1 cellular context compared by ENCODE assay signal in the genomic region with DNA sequence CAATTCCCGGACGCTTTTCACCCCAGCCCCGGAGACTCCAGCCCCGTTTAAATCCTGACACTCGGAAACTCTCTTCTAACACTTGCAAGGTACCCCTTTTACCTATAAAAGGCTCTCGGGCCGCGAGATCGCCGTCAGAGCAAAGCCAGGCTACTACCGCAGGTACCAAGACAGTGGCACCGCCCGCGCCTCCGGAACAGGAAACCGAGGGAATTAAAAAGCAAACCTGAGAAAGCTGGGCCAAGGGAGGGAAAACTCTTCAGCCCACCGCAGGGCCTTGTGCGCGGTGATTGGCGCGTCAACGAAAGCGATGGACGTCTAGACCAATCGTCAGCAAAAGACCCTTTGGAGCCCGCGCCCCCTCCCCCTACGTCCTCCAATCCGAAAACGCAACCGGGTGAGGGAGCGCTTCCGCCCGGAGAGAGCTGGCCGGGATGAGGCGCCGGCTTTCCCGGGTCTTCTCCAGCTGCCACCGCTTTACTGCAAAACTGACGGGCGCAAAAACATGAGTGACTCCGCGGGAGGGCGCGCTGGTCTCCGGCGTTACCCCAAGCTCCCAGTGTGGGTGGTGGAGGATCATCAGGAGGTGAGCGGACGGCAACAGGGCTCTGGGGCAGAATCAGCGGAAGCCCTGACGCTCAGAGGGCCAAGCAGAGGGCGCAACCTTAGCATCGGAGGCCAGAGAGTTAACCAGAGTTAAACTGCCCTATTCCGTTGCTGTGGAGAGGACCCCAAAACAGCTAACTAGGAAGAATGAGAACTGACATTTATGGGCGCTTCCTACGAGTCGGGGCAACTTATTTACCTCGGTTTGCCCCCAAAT.
TF ChIP-seq lines count a peak whose summit lies in the region.

TSS of gene C5orf22 (plus strand) at position 414 of the 823 bp plus-strand sequence. CDS start at position 506, 92 bp downstream.
A gene with protein sequence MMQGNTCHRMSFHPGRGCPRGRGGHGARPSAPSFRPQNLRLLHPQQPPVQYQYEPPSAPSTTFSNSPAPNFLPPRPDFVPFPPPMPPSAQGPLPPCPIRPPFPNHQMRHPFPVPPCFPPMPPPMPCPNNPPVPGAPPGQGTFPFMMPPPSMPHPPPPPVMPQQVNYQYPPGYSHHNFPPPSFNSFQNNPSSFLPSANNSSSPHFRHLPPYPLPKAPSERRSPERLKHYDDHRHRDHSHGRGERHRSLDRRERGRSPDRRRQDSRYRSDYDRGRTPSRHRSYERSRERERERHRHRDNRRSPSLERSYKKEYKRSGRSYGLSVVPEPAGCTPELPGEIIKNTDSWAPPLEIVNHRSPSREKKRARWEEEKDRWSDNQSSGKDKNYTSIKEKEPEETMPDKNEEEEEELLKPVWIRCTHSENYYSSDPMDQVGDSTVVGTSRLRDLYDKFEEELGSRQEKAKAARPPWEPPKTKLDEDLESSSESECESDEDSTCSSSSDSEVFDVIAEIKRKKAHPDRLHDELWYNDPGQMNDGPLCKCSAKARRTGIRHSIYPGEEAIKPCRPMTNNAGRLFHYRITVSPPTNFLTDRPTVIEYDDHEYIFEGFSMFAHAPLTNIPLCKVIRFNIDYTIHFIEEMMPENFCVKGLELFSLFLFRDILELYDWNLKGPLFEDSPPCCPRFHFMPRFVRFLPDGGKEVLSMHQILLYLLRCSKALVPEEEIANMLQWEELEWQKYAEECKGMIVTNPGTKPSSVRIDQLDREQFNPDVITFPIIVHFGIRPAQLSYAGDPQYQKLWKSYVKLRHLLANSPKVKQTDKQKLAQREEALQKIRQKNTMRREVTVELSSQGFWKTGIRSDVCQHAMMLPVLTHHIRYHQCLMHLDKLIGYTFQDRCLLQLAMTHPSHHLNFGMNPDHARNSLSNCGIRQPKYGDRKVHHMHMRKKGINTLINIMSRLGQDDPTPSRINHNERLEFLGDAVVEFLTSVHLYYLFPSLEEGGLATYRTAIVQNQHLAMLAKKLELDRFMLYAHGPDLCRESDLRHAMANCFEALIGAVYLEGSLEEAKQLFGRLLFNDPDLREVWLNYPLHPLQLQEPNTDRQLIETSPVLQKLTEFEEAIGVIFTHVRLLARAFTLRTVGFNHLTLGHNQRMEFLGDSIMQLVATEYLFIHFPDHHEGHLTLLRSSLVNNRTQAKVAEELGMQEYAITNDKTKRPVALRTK (N-terminal part only) (minus strand): TSS at position 206 of the 823 bp plus-strand sequence. CDS start 3,034 bp downstream, outside the sequence.

TF ChIP-seq in K562, 482 proteins besides CTCF, POLR2A, EP300 and RAD21 (continued from another document and continues in another):
- TF ChIP-seq SPI1 (IDR thresholded peaks at IDR 0.05; ENCODE audit: borderline replicate concordance, low read depth, low read length) (peak; percentile 26; the same call in 1 of the 2 replicates), PPARD (CRISPR knock-in tag; IDR thresholded peaks at IDR 0.05) (no peak), GATAD2A (IDR thresholded peaks at IDR 0.05) (no peak), PHTF2 (CRISPR knock-in tag; IDR thresholded peaks at IDR 0.05) (no peak), E2F4 (CRISPR knock-in tag; IDR thresholded peaks at IDR 0.05; ENCODE audit: low read depth) (no peak), ZNF76 (CRISPR knock-in tag; IDR thresholded peaks at IDR 0.05; ENCODE audit: borderline replicate concordance) (no peak), DDX20 (tag; IDR thresholded peaks at IDR 0.05; ENCODE audit: low read depth) (no peak), NR1H2 (CRISPR knock-in tag; IDR thresholded peaks at IDR 0.05) (no peak), ZNF512 (tag; IDR thresholded peaks at IDR 0.05) (no peak), CBX1 (IDR thresholded peaks at IDR 0.05; ENCODE audit: low read depth) (peak; percentile 16; the same call in 1 of the 2 replicates), HDAC8 (tag; IDR thresholded peaks at IDR 0.05) (no peak), ZNF324 (CRISPR knock-in tag; IDR thresholded peaks at IDR 0.05) (no peak), BMI1 (IDR thresholded peaks at IDR 0.05; ENCODE audit: low read length) (no peak), SIN3B (IDR thresholded peaks at IDR 0.05; ENCODE audit: low read depth) (peak; percentile 79), SRF (CRISPR knock-in tag; IDR thresholded peaks at IDR 0.05) (no peak), MTF1 (CRISPR knock-in tag; IDR thresholded peaks at IDR 0.05; ENCODE audit: borderline replicate concordance) (no peak), NFATC3 (IDR thresholded peaks at IDR 0.05) (no peak), SP2 (IDR thresholded peaks at IDR 0.05; ENCODE audit: extremely low read depth, low read depth, low read length, poor library complexity, severe bottlenecking) (peak; percentile 88), ERF (CRISPR knock-in tag; IDR thresholded peaks at IDR 0.05) (0 out of 2 replicates have a peak, but pooled peaks have one; percentile 77), ZBTB8A (IDR thresholded peaks at IDR 0.05; ENCODE audit: partially characterized antibody) (no peak), FOXM1 (IDR thresholded peaks at IDR 0.05; ENCODE audit: low read depth) (no peak), FOXM1 (CRISPR knock-in tag; IDR thresholded peaks at IDR 0.05; ENCODE audit: low read depth) (no peak), RERE (CRISPR knock-in tag; IDR thresholded peaks at IDR 0.05; ENCODE audit: borderline replicate concordance) (no peak), GATAD2B (IDR thresholded peaks at IDR 0.05; ENCODE audit: borderline replicate concordance) (no peak), PHF21A (IDR thresholded peaks at IDR 0.05; ENCODE audit: borderline replicate concordance, low read depth) (peak; percentile 86; the same call in 1 of the 2 replicates), FOXA3 (CRISPR knock-in tag; conservative IDR thresholded peaks at IDR 0.05 in 1 of 2, IDR thresholded peaks at IDR 0.05 in 1 of 2) (peak in 1 of 2 experiments; percentile 71; a peak in 2 of 4 replicates), SMARCA5 (IDR thresholded peaks at IDR 0.05) (no peak), TCFL5 (CRISPR knock-in tag; conservative IDR thresholded peaks at IDR 0.05) (no peak), STAT5B (CRISPR knock-in tag; IDR thresholded peaks at IDR 0.05) (no peak), SRSF1 (IDR thresholded peaks at IDR 0.05; ENCODE audit: low read depth, low read length) (peak; percentile 87; the same call in 1 of the 2 replicates)
- TF ChIP-seq, protein P1, sequence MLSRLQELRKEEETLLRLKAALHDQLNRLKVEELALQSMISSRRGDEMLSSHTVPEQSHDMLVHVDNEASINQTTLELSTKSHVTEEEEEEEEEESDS (CRISPR knock-in tag; IDR thresholded peaks at IDR 0.05), result no peak
- TF ChIP-seq, protein P2, sequence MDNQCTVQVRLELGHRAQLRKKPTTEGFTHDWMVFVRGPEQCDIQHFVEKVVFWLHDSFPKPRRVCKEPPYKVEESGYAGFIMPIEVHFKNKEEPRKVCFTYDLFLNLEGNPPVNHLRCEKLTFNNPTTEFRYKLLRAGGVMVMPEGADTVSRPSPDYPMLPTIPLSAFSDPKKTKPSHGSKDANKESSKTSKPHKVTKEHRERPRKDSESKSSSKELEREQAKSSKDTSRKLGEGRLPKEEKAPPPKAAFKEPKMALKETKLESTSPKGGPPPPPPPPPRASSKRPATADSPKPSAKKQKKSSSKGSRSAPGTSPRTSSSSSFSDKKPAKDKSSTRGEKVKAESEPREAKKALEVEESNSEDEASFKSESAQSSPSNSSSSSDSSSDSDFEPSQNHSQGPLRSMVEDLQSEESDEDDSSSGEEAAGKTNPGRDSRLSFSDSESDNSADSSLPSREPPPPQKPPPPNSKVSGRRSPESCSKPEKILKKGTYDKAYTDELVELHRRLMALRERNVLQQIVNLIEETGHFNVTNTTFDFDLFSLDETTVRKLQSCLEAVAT (IDR thresholded peaks at IDR 0.05), result peak in 1 of 2 experiments; percentile 79; a peak in 2 of 4 replicates
- TF ChIP-seq, protein P3, sequence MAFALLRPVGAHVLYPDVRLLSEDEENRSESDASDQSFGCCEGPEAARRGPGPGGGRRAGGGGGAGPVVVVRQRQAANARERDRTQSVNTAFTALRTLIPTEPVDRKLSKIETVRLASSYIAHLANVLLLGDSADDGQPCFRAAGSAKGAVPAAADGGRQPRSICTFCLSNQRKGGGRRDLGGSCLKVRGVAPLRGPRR (CRISPR knock-in tag; IDR thresholded peaks at IDR 0.05), result 0 out of 2 replicates have a peak, but pooled peaks have one; percentile 27
- TF ChIP-seq, protein P4, sequence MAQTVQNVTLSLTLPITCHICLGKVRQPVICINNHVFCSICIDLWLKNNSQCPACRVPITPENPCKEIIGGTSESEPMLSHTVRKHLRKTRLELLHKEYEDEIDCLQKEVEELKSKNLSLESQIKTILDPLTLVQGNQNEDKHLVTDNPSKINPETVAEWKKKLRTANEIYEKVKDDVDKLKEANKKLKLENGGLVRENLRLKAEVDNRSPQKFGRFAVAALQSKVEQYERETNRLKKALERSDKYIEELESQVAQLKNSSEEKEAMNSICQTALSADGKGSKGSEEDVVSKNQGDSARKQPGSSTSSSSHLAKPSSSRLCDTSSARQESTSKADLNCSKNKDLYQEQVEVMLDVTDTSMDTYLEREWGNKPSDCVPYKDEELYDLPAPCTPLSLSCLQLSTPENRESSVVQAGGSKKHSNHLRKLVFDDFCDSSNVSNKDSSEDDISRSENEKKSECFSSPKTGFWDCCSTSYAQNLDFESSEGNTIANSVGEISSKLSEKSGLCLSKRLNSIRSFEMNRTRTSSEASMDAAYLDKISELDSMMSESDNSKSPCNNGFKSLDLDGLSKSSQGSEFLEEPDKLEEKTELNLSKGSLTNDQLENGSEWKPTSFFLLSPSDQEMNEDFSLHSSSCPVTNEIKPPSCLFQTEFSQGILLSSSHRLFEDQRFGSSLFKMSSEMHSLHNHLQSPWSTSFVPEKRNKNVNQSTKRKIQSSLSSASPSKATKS (CRISPR knock-in tag; IDR thresholded peaks at IDR 0.05), result no peak
- TF ChIP-seq, protein P5, sequence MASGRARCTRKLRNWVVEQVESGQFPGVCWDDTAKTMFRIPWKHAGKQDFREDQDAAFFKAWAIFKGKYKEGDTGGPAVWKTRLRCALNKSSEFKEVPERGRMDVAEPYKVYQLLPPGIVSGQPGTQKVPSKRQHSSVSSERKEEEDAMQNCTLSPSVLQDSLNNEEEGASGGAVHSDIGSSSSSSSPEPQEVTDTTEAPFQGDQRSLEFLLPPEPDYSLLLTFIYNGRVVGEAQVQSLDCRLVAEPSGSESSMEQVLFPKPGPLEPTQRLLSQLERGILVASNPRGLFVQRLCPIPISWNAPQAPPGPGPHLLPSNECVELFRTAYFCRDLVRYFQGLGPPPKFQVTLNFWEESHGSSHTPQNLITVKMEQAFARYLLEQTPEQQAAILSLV (tag; IDR thresholded peaks at IDR 0.05), result no peak
- TF ChIP-seq, protein P6, sequence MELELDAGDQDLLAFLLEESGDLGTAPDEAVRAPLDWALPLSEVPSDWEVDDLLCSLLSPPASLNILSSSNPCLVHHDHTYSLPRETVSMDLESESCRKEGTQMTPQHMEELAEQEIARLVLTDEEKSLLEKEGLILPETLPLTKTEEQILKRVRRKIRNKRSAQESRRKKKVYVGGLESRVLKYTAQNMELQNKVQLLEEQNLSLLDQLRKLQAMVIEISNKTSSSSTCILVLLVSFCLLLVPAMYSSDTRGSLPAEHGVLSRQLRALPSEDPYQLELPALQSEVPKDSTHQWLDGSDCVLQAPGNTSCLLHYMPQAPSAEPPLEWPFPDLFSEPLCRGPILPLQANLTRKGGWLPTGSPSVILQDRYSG (tag; conservative IDR thresholded peaks at IDR 0.05; ENCODE audit: low read depth), result no peak
